ENCODE assay signal across 24 cellular contexts in the genomic region with DNA sequence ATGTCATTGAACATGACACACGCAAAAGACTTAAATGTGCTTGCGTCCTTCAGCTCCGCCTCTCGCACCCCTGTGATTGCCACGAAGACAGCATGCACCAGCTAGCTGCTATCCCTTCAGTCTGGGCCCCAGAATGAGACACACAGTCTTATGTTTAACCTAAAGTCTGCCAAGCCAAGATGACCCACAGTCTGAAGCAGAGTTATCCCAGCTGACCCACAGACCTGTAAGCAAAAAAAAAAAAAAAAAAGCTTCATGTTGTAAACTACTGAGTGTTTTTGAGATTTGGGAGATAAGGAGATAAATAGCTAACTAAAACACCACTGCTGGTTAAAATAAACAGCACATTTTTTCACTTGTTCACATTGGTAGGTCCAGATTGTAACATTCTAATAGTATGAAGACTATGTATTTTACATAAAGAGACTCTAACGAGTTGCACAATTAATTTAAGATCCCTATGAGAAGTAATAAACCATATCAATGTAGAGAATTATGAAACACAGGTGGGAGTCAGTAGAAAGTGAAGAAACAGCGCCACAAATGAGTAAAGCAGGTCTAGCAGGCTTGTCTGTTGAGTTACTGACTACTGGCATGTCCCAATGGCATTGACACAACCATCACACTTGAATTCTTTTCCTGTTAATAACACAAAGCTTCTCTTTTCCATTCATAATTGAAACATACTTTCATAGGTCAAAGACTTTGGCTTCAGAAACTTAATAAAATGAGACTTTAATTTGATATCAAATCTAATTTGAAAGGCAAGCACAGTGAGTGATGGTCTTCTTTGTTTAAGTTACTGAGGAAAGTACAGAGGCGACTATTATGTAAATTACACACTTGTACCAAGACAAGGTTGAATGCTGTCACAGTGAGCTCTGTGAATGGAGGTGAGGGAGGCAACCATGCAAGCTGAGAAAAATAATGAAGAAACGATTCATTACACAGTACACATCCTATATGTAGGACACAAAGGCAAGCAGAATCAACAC. TPM values are rescaled to one million over a fixed set of nuclear protein-coding genes. Genes with fewer than 3 reads are reported as not detected.
DNase-seq lines count a peak whose midpoint lies in the region; ATAC-seq, FAIRE-seq and TF ChIP-seq lines count a peak whose summit lies in the region.
"Had no signal": no experiment of that assay in that cellular context is flagged by ENCODE, and none has a peak within 500 bp of the region (broad histone marks: within the 10 kb centered on the region; RNA-seq: fewer than 3 reads in every experiment).

No MANE protein-coding gene starts in this region.

- no peak overlapping the region for H3K4me3 Mint-ChIP-seq in MCF 10A (ENCODE audit: unreplicated experiment)
- H3K4me3 Mint-ChIP-seq: CD4-positive, alpha-beta T cell had no signal

- no peaks in the 10 kb centered on the region for H3K4me1 Mint-ChIP-seq in MCF 10A (ENCODE audit: insufficient read depth, unreplicated experiment)

- H3K27me3 ChIP-seq in mammary epithelial cell (ENCODE audit: insufficient read depth, low read length) (no peaks in the 10 kb centered on the region), bronchial epithelial cell (ENCODE audit: control insufficient read depth, insufficient read depth, low read length) (no peaks in the 10 kb centered on the region), left ventricle myocardium inferior (ENCODE audit: low read depth) (no peaks in the 10 kb centered on the region)
- H3K27me3 ChIP-seq: BE2C had no signal

- DNase-seq in mammary epithelial cell, result peak; percentile 28
- no peak for DNase-seq in MCF 10A (ENCODE audit: unreplicated experiment)
- peak; percentile 43 for DNase-seq in bronchial epithelial cell (ENCODE audit: low read depth)
- DNase-seq in iris pigment epithelial cell (ENCODE audit: low read depth), result peak; percentile 53
- DNase-seq in RCC 7860 (ENCODE audit: low spot score), result no peak
- DNase-seq in left ventricle myocardium inferior, result no peak
- no peak for DNase-seq in posterior cingulate gyrus
- DNase-seq: BE2C; CD4-positive, alpha-beta T cell; DMS153; GF-D8; GM23248; KG1; NCI-H1105; NCI-H1694; NCI-H2107; NCI-H510A treated with DMSO at 0.1 percent for 48 hours; NCI-H82; SIG-M5 had no signal

- H3K27ac ChIP-seq in mammary epithelial cell (ENCODE audit: insufficient read depth, low read depth, low read length), result no peak overlapping the region
- no peak overlapping the region for H3K27ac ChIP-seq in left ventricle myocardium inferior (replicated peaks)
- H3K27ac ChIP-seq: GM23248, HL-60, RWPE1 had no signal

- in situ Hi-C loops in mammary epithelial cell (cut with MboI; ENCODE audit: low sequenced_read_pairs in 2 of 2), result no loop called here

- H3K4me3 ChIP-seq in mammary epithelial cell (replicated peaks in 1 of 3; ENCODE audit: insufficient read depth in 1 of 3, low read depth in 2 of 3, low read length in 3 of 3) (no peak overlapping the region), bronchial epithelial cell (ENCODE audit: low read depth, low read length) (no peak overlapping the region), left ventricle myocardium inferior (no peak overlapping the region)
- H3K4me3 ChIP-seq: GM23248 had no signal

- no peak overlapping the region for H2AFZ ChIP-seq in mammary epithelial cell (ENCODE audit: low read depth, low read length)
- H2AFZ ChIP-seq: GM23248 had no signal

- CTCF ChIA-PET in mammary epithelial cell (lab: Charles Lee; ENCODE audit: low non-redundant PET), result no interaction called here
- CTCF ChIA-PET in MCF 10A (lab: Yijun Ruan, JAX), result interaction anchor here (0.6 to 2.0 kb wide), 3 partner anchors 9 to 210 kb away, joined by 3 to 6 read pairs (median 3); no protein-coding TSS in a partner anchor

- H3K36me3 Mint-ChIP-seq in MCF 10A (ENCODE audit: insufficient read depth, unreplicated experiment), result no peaks in the 10 kb centered on the region

- dilution Hi-C loops in mammary epithelial cell (cut with HindIII; ENCODE audit: low sequenced_read_pairs), result no loop called here

- no TSS peak for BruUV-seq in mammary epithelial cell (replicated peaks; lab: Mats Ljungman, UMichigan)
- BruUV-seq in MCF 10A (replicated peaks; lab: Mats Ljungman, UMichigan), result no TSS peak

- H3K27me3 Mint-ChIP-seq in MCF 10A (ENCODE audit: insufficient read depth, unreplicated experiment), result no peaks in the 10 kb centered on the region

- H3K9me3 ChIP-seq in mammary epithelial cell (replicated peaks; ENCODE audit: insufficient read depth, low read length) (no peaks in the 10 kb centered on the region), left ventricle myocardium inferior (replicated peaks) (no peaks in the 10 kb centered on the region)
- H3K9me3 ChIP-seq: BE2C, Caco-2 had no signal

- no peak for TF ChIP-seq CTCF in mammary epithelial cell (conservative IDR thresholded peaks at IDR 0.05 in 1 of 2, IDR thresholded peaks at IDR 0.05 in 1 of 2; ENCODE audit: extremely low read depth in 1 of 2, insufficient read depth in 1 of 2, low read depth in 1 of 2, low read length in 2 of 2)
- TF ChIP-seq CTCF in MCF 10A (IDR thresholded peaks at IDR 0.05; ENCODE audit: unreplicated experiment), result no peak
- TF ChIP-seq CTCF in bronchial epithelial cell (IDR thresholded peaks at IDR 0.05; ENCODE audit: insufficient read depth, low read length, severe bottlenecking), result no peak
- no peak for TF ChIP-seq CTCF in left ventricle myocardium inferior (IDR thresholded peaks at IDR 0.05; ENCODE audit: borderline replicate concordance)

- no peaks in the 10 kb centered on the region for H4K20me1 ChIP-seq in mammary epithelial cell (ENCODE audit: insufficient read depth, low read length)

- H3K4me2 ChIP-seq in mammary epithelial cell (ENCODE audit: insufficient read depth, low read depth, low read length), result no peak overlapping the region

- H3K9ac ChIP-seq in mammary epithelial cell (ENCODE audit: insufficient read depth, low read length), result no peak overlapping the region
- H3K9ac ChIP-seq: GM23248 had no signal

- ATAC-seq in HG03432 (IDR thresholded peaks at IDR 0.05; ENCODE audit: unreplicated experiment), result no peak
- ATAC-seq: SK-N-SH treated with all-trans-retinoic acid at 6 μM for 48 hours had no signal

- peaks cover 10% of the 10 kb centered on the region for H3K4me1 ChIP-seq in mammary epithelial cell (ENCODE audit: insufficient read depth, low read length)
- H3K4me1 ChIP-seq in left ventricle myocardium inferior, result peaks cover 18% of the 10 kb centered on the region
- H3K4me1 ChIP-seq: BE2C had no signal

- H3K36me3 ChIP-seq in mammary epithelial cell (ENCODE audit: insufficient read depth, low read length), result peaks cover 3% of the 10 kb centered on the region
- H3K36me3 ChIP-seq in bronchial epithelial cell (ENCODE audit: control insufficient read depth, insufficient read depth, low read length), result no peaks in the 10 kb centered on the region
- no peaks in the 10 kb centered on the region for H3K36me3 ChIP-seq in left ventricle myocardium inferior
- H3K36me3 ChIP-seq: BE2C had no signal

- no peaks in the 10 kb centered on the region for H3K79me2 ChIP-seq in mammary epithelial cell (ENCODE audit: insufficient read depth, low read length)

- no peaks in the 10 kb centered on the region for H3K9me3 Mint-ChIP-seq in MCF 10A (ENCODE audit: unreplicated experiment)
- H3K9me3 Mint-ChIP-seq: CD4-positive, alpha-beta T cell had no signal

- no peak for FAIRE-seq in bronchial epithelial cell (lab: Jason Lieb, UNC)
- FAIRE-seq in RCC 7860 (lab: Jason Lieb, UNC), result no peak

- POLR2A ChIA-PET in MCF 10A (lab: Yijun Ruan, JAX), result interaction anchor here (0.7 to 0.9 kb wide), 2 partner anchors 22 to 271 kb away, joined by 3 read pairs; no protein-coding TSS in a partner anchor

- 90% methylated on average over 9 of the region's 9 CpGs for WGBS in mammary epithelial cell (ENCODE audit: low coverage, missing lambda C conversion rate)

- H3K27ac Mint-ChIP-seq in MCF 10A (ENCODE audit: low read depth, unreplicated experiment), result no peak overlapping the region
- H3K27ac Mint-ChIP-seq: CD4-positive, alpha-beta T cell had no signal

- intact Hi-C loops in mammary epithelial cell (cut with micrococcal nuclease) (no loop called here), MCF 10A (cut with micrococcal nuclease) (no loop called here), left ventricle myocardium inferior (cut with micrococcal nuclease) (no loop called here), posterior cingulate gyrus (cut with DNase I) (no loop called here)

RNA-seq across cellular contexts. Expression of a gene that starts 47.2 kb away (rescaled TPM):
- total RNA-seq in mammary epithelial cell, result 10 to 100 TPM in 1 of 2 donors, 1 to 10 TPM in 1; 7.3 to 10.3 TPM
- 6.4 TPM for polyA plus RNA-seq in mammary epithelial cell
- 1.2 TPM for polyA minus RNA-seq in mammary epithelial cell
- total RNA-seq in MCF 10A (2022), result 14.8 and 15.8 TPM in 2 replicates
- total RNA-seq in bronchial epithelial cell, result 11.1 and 11.4 TPM in 2 replicates
- total RNA-seq in left ventricle myocardium inferior, result 9.0 TPM

Comparison
In these comparisons a context has a peak if more than half of its experiments do, and no peak if none do; other contexts are left out.
1. DNase-seq: peak in mammary epithelial cell (single experiment), bronchial epithelial cell (single experiment) and iris pigment epithelial cell (single experiment); none in MCF 10A (single experiment), RCC 7860 (single experiment), left ventricle myocardium inferior (single experiment) and posterior cingulate gyrus (0 of 10).